Comparison of ENCODE assay signal across 8 cellular contexts in the genomic region with DNA sequence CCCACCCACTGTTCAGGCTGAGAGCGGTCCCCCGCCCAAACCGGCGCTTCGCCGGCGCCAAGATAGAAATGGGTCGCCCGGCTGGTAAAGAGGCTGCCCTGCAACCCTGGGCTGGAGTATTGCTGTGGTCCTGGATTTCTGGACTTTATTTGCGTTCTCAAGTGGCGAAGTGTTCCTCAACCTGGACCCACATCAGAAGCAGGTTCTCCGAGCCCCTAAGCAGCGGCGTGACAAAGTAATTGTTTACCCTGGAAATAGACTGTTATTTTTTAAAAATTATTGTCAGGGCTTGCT. TPM values are rescaled to one million over a fixed set of nuclear protein-coding genes. Genes with fewer than 3 reads are reported as not detected.
DNase-seq lines count a peak whose midpoint lies in the region; ATAC-seq, FAIRE-seq and TF ChIP-seq lines count a peak whose summit lies in the region.

No MANE protein-coding gene starts in this region.

- H3K9me3 ChIP-seq in adrenal gland (replicated peaks in 1 of 3), result no peaks in the 10 kb centered on the region
- no peaks in the 10 kb centered on the region for H3K9me3 ChIP-seq in keratinocyte (ENCODE audit: control insufficient read depth, low read depth, low read length)
- H3K9me3 ChIP-seq in subcutaneous abdominal adipose tissue (ENCODE audit: control insufficient read depth in 5 of 5, low read length in 5 of 5), result no peaks in the 10 kb centered on the region

- H4K20me1 ChIP-seq in keratinocyte (ENCODE audit: control insufficient read depth, extremely low read depth, insufficient read depth, low read length), result peaks cover 4% of the 10 kb centered on the region

- TF ChIP-seq CTCF in adrenal gland (IDR thresholded peaks at IDR 0.05) (no peak), keratinocyte (optimal IDR thresholded peaks at IDR 0.05 in 1 of 3, IDR thresholded peaks at IDR 0.05 in 1 of 3, conservative IDR thresholded peaks at IDR 0.05 in 1 of 3; ENCODE audit: extremely low read depth in 1 of 3, insufficient read depth in 2 of 3, low read length in 3 of 3) (no peak)

- H3K4me1 ChIP-seq in adrenal gland (replicated peaks in 1 of 2), result peaks cover 5 to 24% of the 10 kb centered on the region in 2 donors
- peaks cover 12% of the 10 kb centered on the region for H3K4me1 ChIP-seq in keratinocyte (ENCODE audit: control insufficient read depth, extremely low read depth, insufficient read depth, low read length)
- peaks cover 0 to 20% (median 18%) of the 10 kb centered on the region in 5 donors for H3K4me1 ChIP-seq in subcutaneous abdominal adipose tissue (ENCODE audit: control insufficient read depth in 5 of 5, insufficient read depth in 5 of 5, low read length in 5 of 5)

- H3K4me2 ChIP-seq in keratinocyte (ENCODE audit: control insufficient read depth, extremely low read depth, insufficient read depth, low read depth, low read length), result peak overlapping the region; percentile 96

- peak overlapping the region; percentile 97 for H2AFZ ChIP-seq in keratinocyte (ENCODE audit: control insufficient read depth, low read length)

- intact Hi-C loops in adrenal gland (cut with DNase I), result no loop called here

- no peak for TF ChIP-seq POLR2A in adrenal gland (IDR thresholded peaks at IDR 0.05)

- H3K9ac ChIP-seq in keratinocyte (ENCODE audit: control insufficient read depth, extremely low read depth, insufficient read depth, low read length) (peak overlapping the region; percentile 93), subcutaneous abdominal adipose tissue (ENCODE audit: low read length in 5 of 5) (peak overlapping the region; percentile 52 to 95 (median 81))

- dilution Hi-C loops in keratinocyte (cut with MboI; ENCODE audit: extremely low pct_ligation_motif_present, low sequenced_read_pairs), result no loop called here

- 0 to 13% (median 4%) methylated on average over 5 to 14 of the region's 14 CpGs for WGBS in adrenal gland, 4 donors

- FAIRE-seq in keratinocyte (lab: Jason Lieb, UNC), result no peak

- H3K36me3 ChIP-seq in adrenal gland (replicated peaks in 1 of 2), result no peaks in the 10 kb centered on the region
- peaks cover 0 to 3% of the 10 kb centered on the region in 2 experiments for H3K36me3 ChIP-seq in keratinocyte (ENCODE audit: control insufficient read depth in 2 of 2, extremely low read depth in 1 of 2, insufficient read depth in 2 of 2, low read length in 2 of 2)
- H3K36me3 ChIP-seq in subcutaneous abdominal adipose tissue (ENCODE audit: control insufficient read depth in 5 of 5, insufficient read depth in 5 of 5, low read length in 5 of 5), result peaks cover 0 to 2% (median 0%) of the 10 kb centered on the region in 5 donors

- DNase-seq in adrenal gland (no peak), keratinocyte (ENCODE audit: low read depth, low spot score) (no peak), germinal center (ENCODE audit: low spot score) (no peak), NCI-H2081 (lab: John Stamatoyannopoulos, UW) (no peak)

- H3K27ac ChIP-seq in adrenal gland (peak overlapping the region; percentile 65 to 100 (median 97)), keratinocyte (ENCODE audit: control insufficient read depth, insufficient read depth, low read length) (peak overlapping the region; percentile 55), subcutaneous abdominal adipose tissue (ENCODE audit: low read depth, low read length) (peak overlapping the region; percentile 89)

- ATAC-seq in GM19023 (IDR thresholded peaks at IDR 0.05; ENCODE audit: unreplicated experiment) (peak; percentile 34), HG03159 (IDR thresholded peaks at IDR 0.05; ENCODE audit: unreplicated experiment) (peak; percentile 42), esophagus mucosa (no peak)

- H3K9me1 ChIP-seq in keratinocyte (ENCODE audit: control insufficient read depth, extremely low read depth, insufficient read depth, low read length), result no peaks in the 10 kb centered on the region

- peaks cover 35% of the 10 kb centered on the region for H3K79me2 ChIP-seq in keratinocyte (ENCODE audit: control insufficient read depth, insufficient read depth, low read length)

- no peaks in the 10 kb centered on the region for H3K27me3 ChIP-seq in adrenal gland
- no peaks in the 10 kb centered on the region for H3K27me3 ChIP-seq in keratinocyte (ENCODE audit: control insufficient read depth, extremely low read depth, insufficient read depth, low read length)
- no peaks in the 10 kb centered on the region for H3K27me3 ChIP-seq in subcutaneous abdominal adipose tissue (ENCODE audit: control insufficient read depth in 5 of 5, insufficient read depth in 4 of 5, low read length in 5 of 5)

- H3K4me3 ChIP-seq in adrenal gland (peak overlapping the region; percentile 30 to 94 (median 56)), keratinocyte (ENCODE audit: control insufficient read depth in 2 of 3, extremely low read depth in 1 of 3, insufficient read depth in 2 of 3, low read depth in 1 of 3, low read length in 3 of 3) (peak overlapping the region; percentile 72 to 83 (median 81)), subcutaneous abdominal adipose tissue (ENCODE audit: low read depth in 1 of 5, low read length in 5 of 5) (peak overlapping the region; percentile 70 to 94 (median 90))

RNA-seq across cellular contexts. Expression of a gene that starts 0.5 kb away (rescaled TPM):
- total RNA-seq in adrenal gland, result 10 to 100 TPM; 10.4 to 27.6 (median 18.1) TPM
- 10 to 100 TPM in 2 of 3 donors, 1 to 10 TPM in 1; 9.8 to 63.7 (median 10.5) TPM for polyA plus RNA-seq in adrenal gland
- 26.4 to 64.4 TPM (median 32.0 TPM) in 3 replicates for polyA plus RNA-seq in keratinocyte
- 30.1 TPM for polyA plus RNA-seq in keratinocyte (2011; ENCODE audit: low read depth)
- polyA plus RNA-seq in keratinocyte (2011; cell fraction: cytosol; rRNA removed), result 28.3 and 46.9 TPM in 2 replicates
- polyA plus RNA-seq in keratinocyte (2011; cell fraction: nucleus; rRNA removed), result 23.8 and 37.2 TPM in 2 replicates
- 26.1 and 31.6 TPM in 2 replicates for polyA plus RNA-seq in keratinocyte (2012; ENCODE audit: low replicate concordance)
- 6.1 to 18.1 TPM (median 9.7 TPM) in 3 replicates for polyA minus RNA-seq in keratinocyte
- polyA minus RNA-seq in keratinocyte (2011; cell fraction: cytosol; rRNA and poly(A)+ RNA removed), result 20.1 TPM
- 14.6 and 25.5 TPM in 2 replicates for polyA minus RNA-seq in keratinocyte (2011; cell fraction: nucleus; rRNA and poly(A)+ RNA removed)
- 21.3 TPM for total RNA-seq in esophagus mucosa
